Comparison of ENCODE assay signal across 1 cellular context in the genomic region with DNA sequence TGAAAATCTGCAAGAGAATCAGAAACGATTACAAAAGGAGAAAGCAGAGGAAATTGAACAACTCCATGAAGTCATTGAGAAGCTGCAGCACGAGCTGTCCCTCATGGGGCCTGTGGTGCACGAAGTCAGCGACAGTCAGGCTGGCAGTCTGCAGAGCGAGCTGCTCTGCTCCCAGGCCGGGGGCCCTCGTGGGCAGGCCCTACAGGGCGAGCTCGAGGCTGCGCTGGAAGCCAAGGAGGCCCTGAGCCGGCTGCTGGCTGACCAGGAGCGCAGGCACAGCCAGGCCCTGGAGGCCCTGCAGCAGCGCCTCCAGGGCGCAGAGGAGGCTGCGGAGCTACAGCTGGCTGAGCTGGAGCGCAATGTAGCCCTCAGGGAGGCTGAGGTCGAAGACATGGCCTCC.
TF ChIP-seq lines count a peak whose summit lies in the region.

No MANE protein-coding gene starts in this region.

TF ChIP-seq in GM23338, 12 proteins besides CTCF, POLR2A, EP300 and RAD21:
- TF ChIP-seq, protein P1, sequence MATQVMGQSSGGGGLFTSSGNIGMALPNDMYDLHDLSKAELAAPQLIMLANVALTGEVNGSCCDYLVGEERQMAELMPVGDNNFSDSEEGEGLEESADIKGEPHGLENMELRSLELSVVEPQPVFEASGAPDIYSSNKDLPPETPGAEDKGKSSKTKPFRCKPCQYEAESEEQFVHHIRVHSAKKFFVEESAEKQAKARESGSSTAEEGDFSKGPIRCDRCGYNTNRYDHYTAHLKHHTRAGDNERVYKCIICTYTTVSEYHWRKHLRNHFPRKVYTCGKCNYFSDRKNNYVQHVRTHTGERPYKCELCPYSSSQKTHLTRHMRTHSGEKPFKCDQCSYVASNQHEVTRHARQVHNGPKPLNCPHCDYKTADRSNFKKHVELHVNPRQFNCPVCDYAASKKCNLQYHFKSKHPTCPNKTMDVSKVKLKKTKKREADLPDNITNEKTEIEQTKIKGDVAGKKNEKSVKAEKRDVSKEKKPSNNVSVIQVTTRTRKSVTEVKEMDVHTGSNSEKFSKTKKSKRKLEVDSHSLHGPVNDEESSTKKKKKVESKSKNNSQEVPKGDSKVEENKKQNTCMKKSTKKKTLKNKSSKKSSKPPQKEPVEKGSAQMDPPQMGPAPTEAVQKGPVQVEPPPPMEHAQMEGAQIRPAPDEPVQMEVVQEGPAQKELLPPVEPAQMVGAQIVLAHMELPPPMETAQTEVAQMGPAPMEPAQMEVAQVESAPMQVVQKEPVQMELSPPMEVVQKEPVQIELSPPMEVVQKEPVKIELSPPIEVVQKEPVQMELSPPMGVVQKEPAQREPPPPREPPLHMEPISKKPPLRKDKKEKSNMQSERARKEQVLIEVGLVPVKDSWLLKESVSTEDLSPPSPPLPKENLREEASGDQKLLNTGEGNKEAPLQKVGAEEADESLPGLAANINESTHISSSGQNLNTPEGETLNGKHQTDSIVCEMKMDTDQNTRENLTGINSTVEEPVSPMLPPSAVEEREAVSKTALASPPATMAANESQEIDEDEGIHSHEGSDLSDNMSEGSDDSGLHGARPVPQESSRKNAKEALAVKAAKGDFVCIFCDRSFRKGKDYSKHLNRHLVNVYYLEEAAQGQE (IDR thresholded peaks at IDR 0.05; ENCODE audit: unreplicated experiment), result no peak
- TF ChIP-seq EZH2 (IDR thresholded peaks at IDR 0.05; ENCODE audit: low read depth, unreplicated experiment) (no peak), EZH2phosphoT487 (IDR thresholded peaks at IDR 0.05; ENCODE audit: unreplicated experiment) (no peak), ZNF114 (CRISPR knock-in tag; IDR thresholded peaks at IDR 0.05) (no peak), ZNF331 (CRISPR knock-in tag; IDR thresholded peaks at IDR 0.05; ENCODE audit: low read depth) (no peak), NANOG (IDR thresholded peaks at IDR 0.05; ENCODE audit: borderline replicate concordance) (no peak), STAT1 (IDR thresholded peaks at IDR 0.05; ENCODE audit: unreplicated experiment) (no peak), JUNB (IDR thresholded peaks at IDR 0.05; ENCODE audit: unreplicated experiment) (no peak), POLR2AphosphoS5 (IDR thresholded peaks at IDR 0.05; ENCODE audit: low read depth) (no peak), CREB1 (CRISPR knock-in tag; IDR thresholded peaks at IDR 0.05; ENCODE audit: low read depth) (no peak)
- TF ChIP-seq, protein P2, sequence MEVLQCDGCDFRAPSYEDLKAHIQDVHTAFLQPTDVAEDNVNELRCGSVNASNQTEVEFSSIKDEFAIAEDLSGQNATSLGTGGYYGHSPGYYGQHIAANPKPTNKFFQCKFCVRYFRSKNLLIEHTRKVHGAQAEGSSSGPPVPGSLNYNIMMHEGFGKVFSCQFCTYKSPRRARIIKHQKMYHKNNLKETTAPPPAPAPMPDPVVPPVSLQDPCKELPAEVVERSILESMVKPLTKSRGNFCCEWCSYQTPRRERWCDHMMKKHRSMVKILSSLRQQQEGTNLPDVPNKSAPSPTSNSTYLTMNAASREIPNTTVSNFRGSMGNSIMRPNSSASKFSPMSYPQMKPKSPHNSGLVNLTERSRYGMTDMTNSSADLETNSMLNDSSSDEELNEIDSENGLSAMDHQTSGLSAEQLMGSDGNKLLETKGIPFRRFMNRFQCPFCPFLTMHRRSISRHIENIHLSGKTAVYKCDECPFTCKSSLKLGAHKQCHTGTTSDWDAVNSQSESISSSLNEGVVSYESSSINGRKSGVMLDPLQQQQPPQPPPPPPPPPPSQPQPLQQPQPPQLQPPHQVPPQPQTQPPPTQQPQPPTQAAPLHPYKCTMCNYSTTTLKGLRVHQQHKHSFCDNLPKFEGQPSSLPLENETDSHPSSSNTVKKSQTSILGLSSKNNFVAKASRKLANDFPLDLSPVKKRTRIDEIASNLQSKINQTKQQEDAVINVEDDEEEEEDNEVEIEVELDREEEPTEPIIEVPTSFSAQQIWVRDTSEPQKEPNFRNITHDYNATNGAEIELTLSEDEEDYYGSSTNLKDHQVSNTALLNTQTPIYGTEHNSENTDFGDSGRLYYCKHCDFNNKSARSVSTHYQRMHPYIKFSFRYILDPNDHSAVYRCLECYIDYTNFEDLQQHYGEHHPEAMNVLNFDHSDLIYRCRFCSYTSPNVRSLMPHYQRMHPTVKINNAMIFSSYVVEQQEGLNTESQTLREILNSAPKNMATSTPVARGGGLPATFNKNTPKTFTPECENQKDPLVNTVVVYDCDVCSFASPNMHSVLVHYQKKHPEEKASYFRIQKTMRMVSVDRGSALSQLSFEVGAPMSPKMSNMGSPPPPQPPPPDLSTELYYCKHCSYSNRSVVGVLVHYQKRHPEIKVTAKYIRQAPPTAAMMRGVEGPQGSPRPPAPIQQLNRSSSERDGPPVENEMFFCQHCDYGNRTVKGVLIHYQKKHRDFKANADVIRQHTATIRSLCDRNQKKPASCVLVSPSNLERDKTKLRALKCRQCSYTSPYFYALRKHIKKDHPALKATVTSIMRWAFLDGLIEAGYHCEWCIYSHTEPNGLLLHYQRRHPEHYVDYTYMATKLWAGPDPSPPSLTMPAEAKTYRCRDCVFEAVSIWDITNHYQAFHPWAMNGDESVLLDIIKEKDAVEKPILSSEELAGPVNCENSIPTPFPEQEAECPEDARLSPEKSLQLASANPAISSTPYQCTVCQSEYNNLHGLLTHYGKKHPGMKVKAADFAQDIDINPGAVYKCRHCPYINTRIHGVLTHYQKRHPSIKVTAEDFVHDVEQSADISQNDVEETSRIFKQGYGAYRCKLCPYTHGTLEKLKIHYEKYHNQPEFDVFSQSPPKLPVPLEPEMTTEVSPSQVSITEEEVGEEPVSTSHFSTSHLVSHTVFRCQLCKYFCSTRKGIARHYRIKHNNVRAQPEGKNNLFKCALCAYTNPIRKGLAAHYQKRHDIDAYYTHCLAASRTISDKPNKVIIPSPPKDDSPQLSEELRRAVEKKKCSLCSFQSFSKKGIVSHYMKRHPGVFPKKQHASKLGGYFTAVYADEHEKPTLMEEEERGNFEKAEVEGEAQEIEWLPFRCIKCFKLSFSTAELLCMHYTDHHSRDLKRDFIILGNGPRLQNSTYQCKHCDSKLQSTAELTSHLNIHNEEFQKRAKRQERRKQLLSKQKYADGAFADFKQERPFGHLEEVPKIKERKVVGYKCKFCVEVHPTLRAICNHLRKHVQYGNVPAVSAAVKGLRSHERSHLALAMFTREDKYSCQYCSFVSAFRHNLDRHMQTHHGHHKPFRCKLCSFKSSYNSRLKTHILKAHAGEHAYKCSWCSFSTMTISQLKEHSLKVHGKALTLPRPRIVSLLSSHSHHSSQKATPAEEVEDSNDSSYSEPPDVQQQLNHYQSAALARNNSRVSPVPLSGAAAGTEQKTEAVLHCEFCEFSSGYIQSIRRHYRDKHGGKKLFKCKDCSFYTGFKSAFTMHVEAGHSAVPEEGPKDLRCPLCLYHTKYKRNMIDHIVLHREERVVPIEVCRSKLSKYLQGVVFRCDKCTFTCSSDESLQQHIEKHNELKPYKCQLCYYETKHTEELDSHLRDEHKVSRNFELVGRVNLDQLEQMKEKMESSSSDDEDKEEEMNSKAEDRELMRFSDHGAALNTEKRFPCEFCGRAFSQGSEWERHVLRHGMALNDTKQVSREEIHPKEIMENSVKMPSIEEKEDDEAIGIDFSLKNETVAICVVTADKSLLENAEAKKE (CRISPR knock-in tag; IDR thresholded peaks at IDR 0.05), result no peak
- TF ChIP-seq, protein P3, sequence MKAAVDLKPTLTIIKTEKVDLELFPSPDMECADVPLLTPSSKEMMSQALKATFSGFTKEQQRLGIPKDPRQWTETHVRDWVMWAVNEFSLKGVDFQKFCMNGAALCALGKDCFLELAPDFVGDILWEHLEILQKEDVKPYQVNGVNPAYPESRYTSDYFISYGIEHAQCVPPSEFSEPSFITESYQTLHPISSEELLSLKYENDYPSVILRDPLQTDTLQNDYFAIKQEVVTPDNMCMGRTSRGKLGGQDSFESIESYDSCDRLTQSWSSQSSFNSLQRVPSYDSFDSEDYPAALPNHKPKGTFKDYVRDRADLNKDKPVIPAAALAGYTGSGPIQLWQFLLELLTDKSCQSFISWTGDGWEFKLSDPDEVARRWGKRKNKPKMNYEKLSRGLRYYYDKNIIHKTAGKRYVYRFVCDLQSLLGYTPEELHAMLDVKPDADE (IDR thresholded peaks at IDR 0.05), result no peak
TF ChIP-seq in GM23338: peak in this region for 0.
